In the genomic region with DNA sequence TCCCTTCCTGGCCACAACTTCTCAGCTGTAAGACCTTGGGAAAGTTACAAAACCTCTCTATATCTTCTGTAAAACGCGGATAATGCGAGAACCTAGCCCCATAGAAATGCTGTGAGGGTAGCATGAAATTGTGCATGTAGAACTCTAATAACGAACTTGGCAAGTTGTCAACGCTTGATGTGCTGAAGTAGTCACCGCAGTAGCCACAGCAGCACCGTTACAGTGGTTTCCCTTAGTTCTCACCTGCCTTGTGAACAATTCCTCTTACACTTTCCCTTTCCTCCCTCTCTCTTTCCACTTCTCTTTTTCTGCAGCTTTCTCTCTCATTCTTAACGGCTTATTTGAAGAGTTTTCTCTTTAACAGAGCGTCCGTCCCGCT, we compare ENCODE assay signal across 8 cellular contexts. TPM values are rescaled to one million over a fixed set of nuclear protein-coding genes. Genes with fewer than 3 reads are reported as not detected.
DNase-seq lines count a peak whose midpoint lies in the region; ATAC-seq and TF ChIP-seq lines count a peak whose summit lies in the region.

No MANE protein-coding gene starts in this region.

- H3K27ac ChIP-seq in left lung (peak overlapping the region in 1 of 2 donors; percentile 85), suprapubic skin (no peak overlapping the region)

- H3K9me3 ChIP-seq in adipocyte (ENCODE audit: control insufficient read depth, low read length) (no peaks in the 10 kb centered on the region), left lung (no peaks in the 10 kb centered on the region), suprapubic skin (no peaks in the 10 kb centered on the region)

- H3K9ac ChIP-seq in adipocyte (ENCODE audit: low read length): peak overlapping the region; percentile 3

- DNase-seq in activated CD4-positive, CD25-positive, alpha-beta regulatory T cell (lab: John Stamatoyannopoulos, UW): no peak
- DNase-seq in NCI-H345 (lab: John Stamatoyannopoulos, UW): peak; percentile 47
- no peak for DNase-seq in adipocyte (ENCODE audit: low read depth)
- no peak for DNase-seq in left lung
- no peak for DNase-seq in suprapubic skin (ENCODE audit: low spot score in 2 of 2)
- DNase-seq in GDM1 (lab: John Stamatoyannopoulos, UW): no peak

- H3K4me1 ChIP-seq in adipocyte (ENCODE audit: control insufficient read depth, insufficient read depth, low read length) (peaks cover 17% of the 10 kb centered on the region), left lung (peaks cover 8 to 28% of the 10 kb centered on the region in 2 donors), suprapubic skin (peaks cover 27% of the 10 kb centered on the region)

- under 1% methylated on average over 11 of the region's 11 CpGs for WGBS in suprapubic skin

- H3K4me3 ChIP-seq in adipocyte (ENCODE audit: low read length): peak overlapping the region; percentile 90
- peak overlapping the region; percentile 86 to 87 for H3K4me3 ChIP-seq in left lung
- peak overlapping the region; percentile 90 for H3K4me3 ChIP-seq in suprapubic skin

- intact Hi-C loops in left lung (cut with DNase I): no loop called here

- peak; percentile 39 to 47 for ATAC-seq in activated CD4-positive, CD25-positive, alpha-beta regulatory T cell treated with anti-CD3 and anti-CD28 coated beads, Interleukin-2, amount 50 U/mL, for 24 hours
- ATAC-seq in HG02678 (IDR thresholded peaks at IDR 0.05; ENCODE audit: unreplicated experiment): peak; percentile 39
- peak; percentile 8 for ATAC-seq in left lung

- no peak for TF ChIP-seq POLR2A in suprapubic skin (IDR thresholded peaks at IDR 0.05)

- no peak for TF ChIP-seq CTCF in left lung (IDR thresholded peaks at IDR 0.05)
- no peak for TF ChIP-seq CTCF in suprapubic skin (IDR thresholded peaks at IDR 0.05)

- H3K36me3 ChIP-seq in adipocyte (ENCODE audit: control insufficient read depth, insufficient read depth, low read length, severe bottlenecking): no peaks in the 10 kb centered on the region
- H3K36me3 ChIP-seq in left lung: no peaks in the 10 kb centered on the region
- no peaks in the 10 kb centered on the region for H3K36me3 ChIP-seq in suprapubic skin

- H3K27me3 ChIP-seq in adipocyte (replicated peaks; ENCODE audit: control insufficient read depth, insufficient read depth, low read length) (no peaks in the 10 kb centered on the region), left lung (no peaks in the 10 kb centered on the region), suprapubic skin (peaks cover 2% of the 10 kb centered on the region)

- TF ChIP-seq EP300 in suprapubic skin (IDR thresholded peaks at IDR 0.05): no peak

RNA-seq across cellular contexts. Expression of a gene that starts 0.4 kb away (rescaled TPM):
- total RNA-seq in left lung (10 to 100 TPM; 18.3 to 19.4 TPM), suprapubic skin (10 to 100 TPM in 3 of 4 donors, 1 to 10 TPM in 1; 8.7 to 26.1 (median 13.5) TPM)

RNA-seq across cellular contexts. Expression of a gene that starts 39.2 kb away (rescaled TPM):
- 10 to 100 TPM; 12.4 to 27.9 TPM for total RNA-seq in left lung
- total RNA-seq in suprapubic skin: 10 to 100 TPM in 1 of 4 donors, 1 to 10 TPM in 2, under 1 TPM in 1; 0.72 to 18.6 (median 2.1) TPM
